Comparison of ENCODE assay signal across 8 cellular contexts in genomic region chr13:31045621-31046081, GRCh38.
DNase-seq lines count a peak whose midpoint lies in the region; ATAC-seq and TF ChIP-seq lines count a peak whose summit lies in the region.

No MANE protein-coding gene starts in this region.

- POLR2A ChIA-PET in naive thymus-derived CD8-positive, alpha-beta T cell (lab: Charles Lee) = no interaction called here

- no peaks in the 10 kb centered on the region for H3K36me3 Mint-ChIP-seq in naive thymus-derived CD8-positive, alpha-beta T cell

- peaks cover 7 to 33% (median 29%) of the 10 kb centered on the region in 4 donors for H3K4me1 Mint-ChIP-seq in naive thymus-derived CD8-positive, alpha-beta T cell

- H3K4me3 Mint-ChIP-seq in naive thymus-derived CD8-positive, alpha-beta T cell = peak overlapping the region in 8 of 10 donors; percentile 8 to 49 (median 24)

- H3K9me3 Mint-ChIP-seq in naive thymus-derived CD8-positive, alpha-beta T cell = no peaks in the 10 kb centered on the region

- peak overlapping the region in 3 of 10 donors; percentile 3 to 77 (median 51) for H3K27ac Mint-ChIP-seq in naive thymus-derived CD8-positive, alpha-beta T cell

- no peak for TF ChIP-seq POLR2A in GM18505 (IDR thresholded peaks at IDR 0.05; ENCODE audit: borderline replicate concordance, extremely low read depth, insufficient read depth, insufficient read length)

- H3K27me3 Mint-ChIP-seq in naive thymus-derived CD8-positive, alpha-beta T cell = peaks cover 4 to 22% (median 15%) of the 10 kb centered on the region in 5 donors

- ATAC-seq in GM18505 (IDR thresholded peaks at IDR 0.05; ENCODE audit: unreplicated experiment) = peak; percentile 37
- peak in 1 of 2 donors; percentile 65 for ATAC-seq in naive thymus-derived CD8-positive, alpha-beta T cell
- no peak for ATAC-seq in HG03439 (IDR thresholded peaks at IDR 0.05; ENCODE audit: unreplicated experiment)

- DNase-seq in KBM-7 (peak; percentile 50), dermis blood vessel endothelial cell (peak; percentile 96), stromal cell of bone marrow (ENCODE audit: low read depth) (peak; percentile 90), amygdala (lab: John Stamatoyannopoulos, UW) (no peak)
- peak; percentile 62 for DNase-seq in activated CD4-positive, alpha-beta T cell treated with anti-CD3 and anti-CD28 coated beads, Interleukin-2, amount 50 U/mL, for 1 hour
- peak in 3 of 10 donors; percentile 10 to 49 (median 11) for DNase-seq in naive thymus-derived CD8-positive, alpha-beta T cell

- in situ Hi-C loops in KBM-7 (cut with MboI; ENCODE audit: low pct_unique_long_range_greater_than_20kb, low sequenced_read_pairs) = loop anchor here (25.0 kb wide), 1 partner anchor 908 kb away; no protein-coding TSS in a partner anchor

Comparison
In these comparisons a context has a peak if more than half of its experiments do, and no peak if none do; other contexts are left out.
1. DNase-seq: peak in KBM-7 (single experiment), activated CD4-positive, alpha-beta T cell treated with anti-CD3 and anti-CD28 coated beads, Interleukin-2, amount 50 U/mL, for 1 hour (single experiment), dermis blood vessel endothelial cell (single experiment) and stromal cell of bone marrow (single experiment); none in amygdala (0 of 56).